Comparison of ENCODE assay signal across 8 cellular contexts in genomic region chr11:47979378-47980092, GRCh38. TPM values are rescaled to one million over a fixed set of nuclear protein-coding genes. Genes with fewer than 3 reads are reported as not detected.
DNase-seq lines count a peak whose midpoint lies in the region; ATAC-seq and TF ChIP-seq lines count a peak whose summit lies in the region.

No MANE protein-coding gene starts in this region.

- no peak for TF ChIP-seq POLR2A in uterus (IDR thresholded peaks at IDR 0.05)

- H3K27me3 Mint-ChIP-seq in CD4-positive, CD25-positive, alpha-beta regulatory T cell, result no peaks in the 10 kb centered on the region
- H3K27me3 Mint-ChIP-seq in central memory CD8-positive, alpha-beta T cell, result no peaks in the 10 kb centered on the region

- no peak overlapping the region for H3K27ac ChIP-seq in CD4-positive, CD25-positive, alpha-beta regulatory T cell (ENCODE audit: insufficient read depth, low read length, poor library complexity, severe bottlenecking)
- H3K27ac ChIP-seq in lower lobe of right lung, result peak overlapping the region; percentile 88
- peak overlapping the region; percentile 14 to 55 for H3K27ac ChIP-seq in uterus
- no peak overlapping the region for H3K27ac ChIP-seq in foreskin keratinocyte

- H3K79me2 ChIP-seq in Loucy (ENCODE audit: insufficient read depth, low read length), result no peaks in the 10 kb centered on the region

- TF ChIP-seq CTCF in Loucy (conservative IDR thresholded peaks at IDR 0.05; ENCODE audit: low read length), result no peak
- TF ChIP-seq CTCF in lower lobe of right lung (IDR thresholded peaks at IDR 0.05), result no peak
- TF ChIP-seq CTCF in uterus (IDR thresholded peaks at IDR 0.05), result no peak
- TF ChIP-seq CTCF in foreskin keratinocyte (conservative IDR thresholded peaks at IDR 0.05), result no peak

- H3K27ac Mint-ChIP-seq in CD4-positive, CD25-positive, alpha-beta regulatory T cell, result peak overlapping the region; percentile 52 to 80 (median 58)
- no peak overlapping the region for H3K27ac Mint-ChIP-seq in central memory CD8-positive, alpha-beta T cell (ENCODE audit: low read depth)

- no peak overlapping the region for H2AFZ ChIP-seq in Loucy (ENCODE audit: low read length)

- intact Hi-C loops in lower lobe of right lung (cut with DNase I) (no loop called here), uterus (cut with DNase I; ENCODE audit: low total_unique reads) (no loop called here)

- no peaks in the 10 kb centered on the region for H3F3A ChIP-seq in Loucy (ENCODE audit: low read depth)

- peaks cover 36% of the 10 kb centered on the region for H3K4me1 ChIP-seq in CD4-positive, CD25-positive, alpha-beta regulatory T cell (ENCODE audit: control insufficient read depth, insufficient read depth, low read length, poor library complexity, severe bottlenecking)
- H3K4me1 ChIP-seq in Loucy (ENCODE audit: insufficient read depth, low read length, poor library complexity, severe bottlenecking) (peaks cover 6% of the 10 kb centered on the region), lower lobe of right lung (peaks cover 39% of the 10 kb centered on the region), uterus (peaks cover 0 to 14% of the 10 kb centered on the region in 2 donors), foreskin keratinocyte (peaks cover 4% of the 10 kb centered on the region)

- H3K36me3 ChIP-seq in CD4-positive, CD25-positive, alpha-beta regulatory T cell (ENCODE audit: control insufficient read depth, insufficient read depth, low read length), result no peaks in the 10 kb centered on the region
- H3K36me3 ChIP-seq in Loucy (ENCODE audit: insufficient read depth, low read length) (no peaks in the 10 kb centered on the region), lower lobe of right lung (no peaks in the 10 kb centered on the region), uterus (no peaks in the 10 kb centered on the region)

- H3K9me3 Mint-ChIP-seq in CD4-positive, CD25-positive, alpha-beta regulatory T cell, result no peaks in the 10 kb centered on the region
- H3K9me3 Mint-ChIP-seq in central memory CD8-positive, alpha-beta T cell, result no peaks in the 10 kb centered on the region

- H3K4me3 Mint-ChIP-seq in CD4-positive, CD25-positive, alpha-beta regulatory T cell, result peak overlapping the region; percentile 67 to 85 (median 76)
- peak overlapping the region; percentile 84 for H3K4me3 Mint-ChIP-seq in central memory CD8-positive, alpha-beta T cell

- H3K4me2 ChIP-seq in Loucy (ENCODE audit: low read depth, low read length, poor library complexity, severe bottlenecking), result peak overlapping the region; percentile 69

- no peak for ATAC-seq in CD4-positive, CD25-positive, alpha-beta regulatory T cell (ENCODE audit: low read depth in 2 of 2)
- ATAC-seq in central memory CD8-positive, alpha-beta T cell (replicated peaks; ENCODE audit: extremely low read depth, poor library complexity, severe bottlenecking), result no peak
- ATAC-seq in lower lobe of right lung (peak; percentile 14 to 20), foreskin keratinocyte (no peak), HG03460 (IDR thresholded peaks at IDR 0.05; ENCODE audit: unreplicated experiment) (no peak), GM21723 (IDR thresholded peaks at IDR 0.05; ENCODE audit: unreplicated experiment) (no peak)

- no peaks in the 10 kb centered on the region for H3K9me2 ChIP-seq in Loucy (replicated peaks; ENCODE audit: low read depth, low read length)

- no peak overlapping the region for H3K4me3 ChIP-seq in CD4-positive, CD25-positive, alpha-beta regulatory T cell (ENCODE audit: low read depth, low read length)
- peak overlapping the region; percentile 70 for H3K4me3 ChIP-seq in Loucy (ENCODE audit: low read length, poor library complexity, severe bottlenecking)
- H3K4me3 ChIP-seq in lower lobe of right lung, result peak overlapping the region; percentile 93
- peak overlapping the region; percentile 44 to 72 for H3K4me3 ChIP-seq in uterus

- no peaks in the 10 kb centered on the region for H4K20me1 ChIP-seq in Loucy (ENCODE audit: insufficient read depth, low read length, poor library complexity, severe bottlenecking)

- H3K36me3 Mint-ChIP-seq in CD4-positive, CD25-positive, alpha-beta regulatory T cell, result no peaks in the 10 kb centered on the region
- peaks cover 3% of the 10 kb centered on the region for H3K36me3 Mint-ChIP-seq in central memory CD8-positive, alpha-beta T cell (ENCODE audit: insufficient read depth)

- H3K4me1 Mint-ChIP-seq in CD4-positive, CD25-positive, alpha-beta regulatory T cell, result peaks cover 16 to 37% (median 30%) of the 10 kb centered on the region in 4 donors
- peaks cover 38% of the 10 kb centered on the region for H3K4me1 Mint-ChIP-seq in central memory CD8-positive, alpha-beta T cell

- no peak for DNase-seq in CD4-positive, CD25-positive, alpha-beta regulatory T cell
- DNase-seq in central memory CD8-positive, alpha-beta T cell (ENCODE audit: low spot score in 2 of 2), result no peak
- no peak for DNase-seq in lower lobe of right lung
- no peak for DNase-seq in uterus
- no peak for DNase-seq in foreskin keratinocyte

- no peaks in the 10 kb centered on the region for H3K9me3 ChIP-seq in CD4-positive, CD25-positive, alpha-beta regulatory T cell (ENCODE audit: control insufficient read depth in 2 of 2, low read length in 2 of 2)
- H3K9me3 ChIP-seq in Loucy (ENCODE audit: insufficient read depth, low read depth, low read length), result no peaks in the 10 kb centered on the region
- no peaks in the 10 kb centered on the region for H3K9me3 ChIP-seq in lower lobe of right lung
- H3K9me3 ChIP-seq in uterus, result no peaks in the 10 kb centered on the region

- no peaks in the 10 kb centered on the region for H3K27me3 ChIP-seq in CD4-positive, CD25-positive, alpha-beta regulatory T cell (ENCODE audit: control insufficient read depth, insufficient read depth, low read length)
- H3K27me3 ChIP-seq in Loucy (ENCODE audit: insufficient read depth, low read length, poor library complexity, severe bottlenecking), result peaks cover 20% of the 10 kb centered on the region
- H3K27me3 ChIP-seq in lower lobe of right lung (ENCODE audit: low read depth), result no peaks in the 10 kb centered on the region
- H3K27me3 ChIP-seq in uterus, result no peaks in the 10 kb centered on the region
- H3K27me3 ChIP-seq in foreskin keratinocyte, result peaks cover 15% of the 10 kb centered on the region

- no peak overlapping the region for H3K9ac ChIP-seq in Loucy (ENCODE audit: low read depth, low read length, poor library complexity, severe bottlenecking)

RNA-seq across cellular contexts. Expression of gene PTPRJ, which starts 0.8 kb away (rescaled TPM):
- total RNA-seq in CD4-positive, CD25-positive, alpha-beta regulatory T cell, result 81.8 TPM
- polyA plus RNA-seq in CD4-positive, CD25-positive, alpha-beta regulatory T cell, result 10 to 100 TPM; 13.8 to 20.2 (median 16.9) TPM
- total RNA-seq in lower lobe of right lung (40.0 TPM), uterus (10 to 100 TPM in 1 of 4 donors, 1 to 10 TPM in 3; 2.1 to 22.1 (median 7.1) TPM), foreskin keratinocyte (0.92 and 2.0 TPM in 2 replicates)
- 0.65 and 0.69 TPM in 2 replicates for polyA plus RNA-seq in foreskin keratinocyte

Comparison
In these comparisons a context has a peak if more than half of its experiments do, and no peak if none do; other contexts are left out.
1. ATAC-seq: peak in lower lobe of right lung (2 of 2); none in CD4-positive, CD25-positive, alpha-beta regulatory T cell (0 of 2), central memory CD8-positive, alpha-beta T cell (single experiment), foreskin keratinocyte (single experiment), HG03460 (single experiment) and GM21723 (single experiment).
2. H3K27ac ChIP-seq: peak in lower lobe of right lung (single experiment) and uterus (2 of 2); none in CD4-positive, CD25-positive, alpha-beta regulatory T cell (single experiment) and foreskin keratinocyte (single experiment).